ENCODE assay signal across 21 cellular contexts in the genomic region with DNA sequence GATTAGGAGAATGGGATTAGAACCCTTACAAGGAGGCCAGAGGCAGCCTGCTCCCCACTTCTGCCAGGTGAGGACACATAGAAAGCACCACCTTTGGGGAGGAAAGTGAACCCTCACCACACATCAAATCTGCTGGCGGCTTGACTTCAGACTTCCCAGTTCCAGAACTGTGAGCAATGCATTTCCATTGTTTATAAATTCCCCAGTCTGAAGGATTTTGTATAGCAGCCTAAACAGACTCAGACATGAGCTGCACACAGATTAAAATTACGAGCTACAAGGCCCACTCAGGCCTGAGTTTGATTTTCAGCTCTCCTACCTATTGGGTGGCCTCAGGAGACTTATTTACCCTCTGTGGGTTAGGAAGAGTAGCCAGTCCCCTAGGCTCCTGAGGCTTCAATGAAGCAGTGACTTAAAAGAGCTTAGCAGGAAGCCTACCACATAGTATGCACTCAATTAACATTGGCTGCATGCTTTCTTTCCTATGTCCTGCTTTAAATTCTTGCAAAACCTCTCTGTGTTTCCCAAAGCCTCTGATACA.
DNase-seq lines count a peak whose midpoint lies in the region; ATAC-seq and TF ChIP-seq lines count a peak whose summit lies in the region.
"Had no signal": no experiment of that assay in that cellular context is flagged by ENCODE, and none has a peak within 500 bp of the region (broad histone marks: within the 10 kb centered on the region; RNA-seq: fewer than 3 reads in every experiment).

No MANE protein-coding gene starts in this region.

- ATAC-seq in HG03135 (IDR thresholded peaks at IDR 0.05; ENCODE audit: unreplicated experiment) = no peak
- no peak for ATAC-seq in activated CD8-positive, alpha-beta memory T cell treated with anti-CD3 and anti-CD28 coated beads, Interleukin-2, amount 10 ng/mL, durations not matched to agents 7 days and 5 days
- ATAC-seq: HCT116 had no signal

- DNase-seq in AG08396 (ENCODE audit: low spot score) = peak; percentile 32
- DNase-seq in SJSA1 (ENCODE audit: low read depth in 1 of 2, low spot score in 2 of 2) = peak; percentile 60 to 78
- DNase-seq in coronary artery (ENCODE audit: low spot score) = peak; percentile 41
- peak; percentile 51 for DNase-seq in mesenteric fat pad (ENCODE audit: low spot score)
- DNase-seq in activated T-cell treated with anti-CD3 and anti-CD28 coated beads, Interleukin-2, amount 50 U/mL, for 48 hours = no peak
- no peak for DNase-seq in NCI-H2029 (lab: John Stamatoyannopoulos, UW)
- DNase-seq in activated CD8-positive, alpha-beta memory T cell treated with anti-CD3 and anti-CD28 coated beads, Interleukin-2, amount 10 ng/mL, durations not matched to agents 7 days and 5 days = no peak
- DNase-seq: CD4-positive, CD25-positive, alpha-beta regulatory T cell; COR-L47; DND-41; Karpas-422; MV-4-11; NCI-H1105 treated with DMSO at 0.1 percent for 48 hours; NCI-H2081; NCI-H2171; NCI-H345; NCI-H524; NCI-H82; OCI-M1 had no signal

- no peaks in the 10 kb centered on the region for H3K27me3 ChIP-seq in SJSA1 (replicated peaks)

- no peak overlapping the region for H3K4me3 ChIP-seq in SJSA1
- H3K4me3 ChIP-seq in coronary artery = no peak overlapping the region

- no peaks in the 10 kb centered on the region for H3K4me1 Mint-ChIP-seq in activated CD8-positive, alpha-beta memory T cell treated with anti-CD3 and anti-CD28 coated beads, Interleukin-2, amount 10 ng/mL, durations not matched to agents 7 days and 5 days
- H3K4me1 Mint-ChIP-seq: CD4-positive, CD25-positive, alpha-beta regulatory T cell had no signal

- no peak overlapping the region for H3K27ac Mint-ChIP-seq in activated CD8-positive, alpha-beta memory T cell treated with anti-CD3 and anti-CD28 coated beads, Interleukin-2, amount 10 ng/mL, durations not matched to agents 7 days and 5 days
- H3K27ac Mint-ChIP-seq: CD4-positive, CD25-positive, alpha-beta regulatory T cell had no signal

- CTCF ChIA-PET in activated CD8-positive, alpha-beta memory T cell treated with anti-CD3 and anti-CD28 coated beads, Interleukin-2, amount 10 ng/mL, durations not matched to agents 7 days and 5 days (lab: Charles Lee) = no interaction called here

- H3K9me3 ChIP-seq in SJSA1 (replicated peaks) = no peaks in the 10 kb centered on the region

- H3K4me3 Mint-ChIP-seq in activated CD8-positive, alpha-beta memory T cell treated with anti-CD3 and anti-CD28 coated beads, Interleukin-2, amount 10 ng/mL, durations not matched to agents 7 days and 5 days = no peak overlapping the region
- H3K4me3 Mint-ChIP-seq: CD4-positive, CD25-positive, alpha-beta regulatory T cell had no signal

- H3K27me3 Mint-ChIP-seq in activated CD8-positive, alpha-beta memory T cell treated with anti-CD3 and anti-CD28 coated beads, Interleukin-2, amount 10 ng/mL, durations not matched to agents 7 days and 5 days = peaks cover 25% of the 10 kb centered on the region

- TF ChIP-seq CTCF in coronary artery (IDR thresholded peaks at IDR 0.05) = no peak

- peaks cover 28% of the 10 kb centered on the region for H3K4me1 ChIP-seq in SJSA1 (replicated peaks)

- H3K36me3 Mint-ChIP-seq in activated CD8-positive, alpha-beta memory T cell treated with anti-CD3 and anti-CD28 coated beads, Interleukin-2, amount 10 ng/mL, durations not matched to agents 7 days and 5 days = no peaks in the 10 kb centered on the region
- H3K36me3 Mint-ChIP-seq: CD4-positive, CD25-positive, alpha-beta regulatory T cell had no signal

- H3K9me3 Mint-ChIP-seq in activated CD8-positive, alpha-beta memory T cell treated with anti-CD3 and anti-CD28 coated beads, Interleukin-2, amount 10 ng/mL, durations not matched to agents 7 days and 5 days (ENCODE audit: low read depth) = no peaks in the 10 kb centered on the region
- H3K9me3 Mint-ChIP-seq: CD4-positive, CD25-positive, alpha-beta regulatory T cell had no signal

- H3K27ac ChIP-seq in SJSA1 (peak overlapping the region; percentile 68), coronary artery (no peak overlapping the region)

- no peaks in the 10 kb centered on the region for H3K36me3 ChIP-seq in SJSA1

Comparison
In these comparisons a context has a peak if more than half of its experiments do, and no peak if none do; other contexts are left out.
1. DNase-seq: peak in AG08396 (single experiment), SJSA1 (2 of 2), coronary artery (single experiment) and mesenteric fat pad (single experiment); none in activated T-cell treated with anti-CD3 and anti-CD28 coated beads, Interleukin-2, amount 50 U/mL, for 48 hours (0 of 2), NCI-H2029 (single experiment) and activated CD8-positive, alpha-beta memory T cell treated with anti-CD3 and anti-CD28 coated beads, Interleukin-2, amount 10 ng/mL, durations not matched to agents 7 days and 5 days (single experiment).